In genomic region chr1:111600886-111601386, GRCh38 we compare ENCODE assay signal across 7 cellular contexts. TPM values are rescaled to one million over a fixed set of nuclear protein-coding genes. Genes with fewer than 3 reads are reported as not detected.
A peak's percentile ranks its signal among the peaks of the same experiment; 100 is the strongest.
DNase-seq lines count a peak whose midpoint lies in the region; ATAC-seq lines count a peak whose summit lies in the region.

No MANE protein-coding gene starts in this region.

- H3K9me3 Mint-ChIP-seq in naive thymus-derived CD8-positive, alpha-beta T cell: no peaks in the 10 kb centered on the region

- no peak for DNase-seq in naive thymus-derived CD8-positive, alpha-beta T cell
- DNase-seq in NCI-H226 (no peak), AG08396 (ENCODE audit: low spot score) (no peak), germinal center (ENCODE audit: low spot score) (no peak)

- H3K4me1 Mint-ChIP-seq in naive thymus-derived CD8-positive, alpha-beta T cell: peaks cover 47 to 97% (median 94%) of the 10 kb centered on the region in 4 donors

- ATAC-seq in GM18873 (IDR thresholded peaks at IDR 0.05; ENCODE audit: low FRiP score, unreplicated experiment): peak; percentile 59
- ATAC-seq in GM21717 (IDR thresholded peaks at IDR 0.05; ENCODE audit: unreplicated experiment): peak; percentile 64
- peak; percentile 58 for ATAC-seq in HG03558 (IDR thresholded peaks at IDR 0.05; ENCODE audit: extremely low read depth, unreplicated experiment)
- no peak for ATAC-seq in naive thymus-derived CD8-positive, alpha-beta T cell

- H3K27ac Mint-ChIP-seq in naive thymus-derived CD8-positive, alpha-beta T cell: peak overlapping the region in 9 of 10 donors; percentile 3 to 97 (median 43)

- POLR2A ChIA-PET in naive thymus-derived CD8-positive, alpha-beta T cell (lab: Charles Lee): interaction anchor here (1.4 to 2.9 kb wide), 2 partner anchors 16 to 19 kb away, joined by 3 to 9 read pairs; partner anchors contain the start of gene RAP1A

- H3K36me3 Mint-ChIP-seq in naive thymus-derived CD8-positive, alpha-beta T cell: no peaks in the 10 kb centered on the region

- H3K27me3 Mint-ChIP-seq in naive thymus-derived CD8-positive, alpha-beta T cell: no peaks in the 10 kb centered on the region

- H3K4me3 Mint-ChIP-seq in naive thymus-derived CD8-positive, alpha-beta T cell: peak overlapping the region in 1 of 10 donors; percentile 10

RNA-seq across cellular contexts. Expression of gene RAP1A, which starts 18.7 kb away (rescaled TPM):
- total RNA-seq in naive thymus-derived CD8-positive, alpha-beta T cell: 100 to 1,000 TPM; 124 to 130 TPM
- polyA plus RNA-seq in naive thymus-derived CD8-positive, alpha-beta T cell: 10 to 100 TPM; 43.4 to 53.9 (median 50.0) TPM

Comparison
In these comparisons a context has a peak if more than half of its experiments do, and no peak if none do; other contexts are left out.
1. ATAC-seq: peak in GM18873 (single experiment), GM21717 (single experiment) and HG03558 (single experiment); none in naive thymus-derived CD8-positive, alpha-beta T cell (0 of 2).